22 cellular contexts compared by ENCODE assay signal in genomic region chr2:211068108-211068780, GRCh38.
"Had no signal": no experiment of that assay in that cellular context is flagged by ENCODE, and none has a peak within 500 bp of the region (broad histone marks: within the 10 kb centered on the region; RNA-seq: fewer than 3 reads in every experiment).

No MANE protein-coding gene starts in this region.

- H3K4me3 Mint-ChIP-seq: activated CD4-positive, alpha-beta T cell treated with anti-CD3 and anti-CD28 coated beads, Interleukin-2, amount 10 ng/mL, durations not matched to agents 7 days and 5 days; activated CD8-positive, alpha-beta T cell treated with anti-CD3 and anti-CD28 coated beads for 36 hours; activated naive CD8-positive, alpha-beta T cell treated with anti-CD3 and anti-CD28 coated beads, Interleukin-2, amount 50 U/mL, for 24 hours; activated T-helper 1 cell treated with anti-CD3 and anti-CD28 coated beads, Interleukin-12 subunit alpha, Interleukin-12 subunit beta, Interleukin-2, Interleukin-4 antibody, amounts not matched to agents 30 ng/mL and 10 ng/mL and 1 ng/mL, durations not matched to agents 14 hours and 24 hours and 36 hours; immature natural killer cell; natural killer cell had no signal

- H3K9me3 ChIP-seq: esophagus muscularis mucosa, sigmoid colon, testis, vagina had no signal

- H3K9me3 Mint-ChIP-seq: activated CD4-positive, alpha-beta T cell treated with anti-CD3 and anti-CD28 coated beads, Interleukin-2, amount 10 ng/mL, durations not matched to agents 7 days and 5 days; activated CD8-positive, alpha-beta T cell treated with anti-CD3 and anti-CD28 coated beads for 36 hours; activated naive CD8-positive, alpha-beta T cell treated with anti-CD3 and anti-CD28 coated beads, Interleukin-2, amount 50 U/mL, for 24 hours; activated T-helper 1 cell treated with anti-CD3 and anti-CD28 coated beads, Interleukin-12 subunit alpha, Interleukin-12 subunit beta, Interleukin-2, Interleukin-4 antibody, amounts not matched to agents 30 ng/mL and 10 ng/mL and 1 ng/mL, durations not matched to agents 14 hours and 24 hours and 36 hours had no signal

- H3K27me3 Mint-ChIP-seq: activated CD4-positive, alpha-beta T cell treated with anti-CD3 and anti-CD28 coated beads, Interleukin-2, amount 10 ng/mL, durations not matched to agents 7 days and 5 days; activated CD8-positive, alpha-beta T cell treated with anti-CD3 and anti-CD28 coated beads for 36 hours; activated naive CD8-positive, alpha-beta T cell treated with anti-CD3 and anti-CD28 coated beads, Interleukin-2, amount 50 U/mL, for 24 hours had no signal

- H3K36me3 ChIP-seq: esophagus muscularis mucosa, sigmoid colon, vagina, WERI-Rb-1 had no signal

- H3K4me3 ChIP-seq: coronary artery, esophagus muscularis mucosa, hepatocyte, sigmoid colon, testis, vagina had no signal

- H3K4me1 Mint-ChIP-seq: activated CD4-positive, alpha-beta T cell treated with anti-CD3 and anti-CD28 coated beads, Interleukin-2, amount 10 ng/mL, durations not matched to agents 7 days and 5 days; activated naive CD8-positive, alpha-beta T cell treated with anti-CD3 and anti-CD28 coated beads, Interleukin-2, amount 50 U/mL, for 24 hours; immature natural killer cell; natural killer cell had no signal

- H3K36me3 Mint-ChIP-seq: immature natural killer cell, natural killer cell had no signal

- H2AFZ ChIP-seq: hepatocyte had no signal

- H3K4me2 ChIP-seq: hepatocyte had no signal

- H3K27me3 ChIP-seq: esophagus muscularis mucosa, hepatocyte, sigmoid colon, testis, vagina had no signal

- H3K27ac ChIP-seq: coronary artery, esophagus muscularis mucosa, hepatocyte, sigmoid colon, testis, vagina, WERI-Rb-1 had no signal

- H3K79me2 ChIP-seq: hepatocyte had no signal

- H3K27ac Mint-ChIP-seq: activated CD4-positive, alpha-beta T cell treated with anti-CD3 and anti-CD28 coated beads, Interleukin-2, amount 10 ng/mL, durations not matched to agents 7 days and 5 days; activated CD8-positive, alpha-beta T cell treated with anti-CD3 and anti-CD28 coated beads for 36 hours; activated naive CD8-positive, alpha-beta T cell treated with anti-CD3 and anti-CD28 coated beads, Interleukin-2, amount 50 U/mL, for 24 hours; activated T-helper 1 cell treated with anti-CD3 and anti-CD28 coated beads, Interleukin-12 subunit alpha, Interleukin-12 subunit beta, Interleukin-2, Interleukin-4 antibody, amounts not matched to agents 30 ng/mL and 10 ng/mL and 1 ng/mL, durations not matched to agents 14 hours and 24 hours and 36 hours; immature natural killer cell; natural killer cell had no signal

- ATAC-seq: activated CD8-positive, alpha-beta T cell treated with anti-CD3 and anti-CD28 coated beads for 36 hours; activated naive CD8-positive, alpha-beta T cell treated with anti-CD3 and anti-CD28 coated beads, Interleukin-2, amount 50 U/mL, for 24 hours; left ventricle myocardium superior; natural killer cell had no signal

- DNase-seq: activated CD4-positive, alpha-beta T cell treated with anti-CD3 and anti-CD28 coated beads, Interleukin-2, amount 10 ng/mL, durations not matched to agents 7 days and 5 days; activated CD4-positive, CD25-positive, alpha-beta regulatory T cell treated with anti-CD3 and anti-CD28 coated beads, Interleukin-2, amount 50 U/mL, for 72 hours; activated CD8-positive, alpha-beta T cell treated with anti-CD3 and anti-CD28 coated beads for 36 hours; activated gamma-delta T cell; activated naive CD4-positive, alpha-beta T cell treated with anti-CD3 and anti-CD28 coated beads, Interleukin-2, amount 50 U/mL, for 16 hours; activated naive CD8-positive, alpha-beta T cell treated with anti-CD3 and anti-CD28 coated beads, Interleukin-2, amount 50 U/mL, for 24 hours; cerebellar nuclear complex; immature natural killer cell; left ventricle myocardium superior; midbrain; natural killer cell; sigmoid colon; stimulated activated CD4-positive, alpha-beta T cell treated with anti-CD3 and anti-CD28 coated beads, Interleukin-4, amount 100 ng/mL, for 1 hour; stimulated activated naive CD4-positive, alpha-beta T cell; testis; trophoblast cell; WERI-Rb-1 had no signal

- H3K4me1 ChIP-seq: esophagus muscularis mucosa, sigmoid colon, testis, vagina had no signal
